In genomic region chr12:2161478-2161877, GRCh38 we compare ENCODE assay signal across 16 cellular contexts.
A peak's percentile ranks its signal among the peaks of the same experiment; 100 is the strongest.
DNase-seq lines count a peak whose midpoint lies in the region; ATAC-seq and TF ChIP-seq lines count a peak whose summit lies in the region.
"Had no signal": no experiment of that assay in that cellular context is flagged by ENCODE, and none has a peak within 500 bp of the region (broad histone marks: within the 10 kb centered on the region; RNA-seq: fewer than 3 reads in every experiment).

No MANE protein-coding gene starts in this region.

- peak overlapping the region in 1 of 3 donors; percentile 14 for H3K27ac ChIP-seq in thyroid gland
- H3K27ac ChIP-seq: BLaER1 had no signal

- H3K36me3 Mint-ChIP-seq in activated naive CD4-positive, alpha-beta T cell treated with anti-CD3 and anti-CD28 coated beads, Interleukin-2, amount 50 U/mL, for 72 hours: peaks cover 0 to 6% of the 10 kb centered on the region in 2 donors
- H3K36me3 Mint-ChIP-seq: activated CD8-positive, alpha-beta memory T cell treated with anti-CD3 and anti-CD28 coated beads, Interleukin-2, amount 10 ng/mL, durations not matched to agents 7 days and 5 days had no signal

- no peak for TF ChIP-seq POLR2A in thyroid gland (IDR thresholded peaks at IDR 0.05)

- peak overlapping the region; percentile 59 for H3K9ac ChIP-seq in adipocyte (ENCODE audit: low read length)
- H3K9ac ChIP-seq: BLaER1 had no signal

- H3K9me3 ChIP-seq in adipocyte (ENCODE audit: control insufficient read depth, low read length) (no peaks in the 10 kb centered on the region), thyroid gland (no peaks in the 10 kb centered on the region)

- ATAC-seq in activated naive CD4-positive, alpha-beta T cell treated with anti-CD3 and anti-CD28 coated beads, Interleukin-2, amount 50 U/mL, for 72 hours: no peak
- no peak for ATAC-seq in HG03025 (IDR thresholded peaks at IDR 0.05; ENCODE audit: low FRiP score, unreplicated experiment)
- ATAC-seq: activated CD8-positive, alpha-beta memory T cell treated with anti-CD3 and anti-CD28 coated beads, Interleukin-2, amount 10 ng/mL, durations not matched to agents 7 days and 5 days; HCT116 had no signal

- H3K9me3 Mint-ChIP-seq in activated naive CD4-positive, alpha-beta T cell treated with anti-CD3 and anti-CD28 coated beads, Interleukin-2, amount 50 U/mL, for 72 hours: peaks cover 0 to 7% of the 10 kb centered on the region in 2 donors

- H3K4me3 ChIP-seq in adipocyte (ENCODE audit: low read length): peak overlapping the region; percentile 21
- H3K4me3 ChIP-seq in fibroblast of villous mesenchyme (ENCODE audit: low read depth, low read length): no peak overlapping the region
- no peak overlapping the region for H3K4me3 ChIP-seq in thyroid gland (replicated peaks in 1 of 3)
- H3K4me3 ChIP-seq: BLaER1 had no signal

- H3K27me3 ChIP-seq in adipocyte (replicated peaks; ENCODE audit: control insufficient read depth, insufficient read depth, low read length) (no peaks in the 10 kb centered on the region), thyroid gland (no peaks in the 10 kb centered on the region)
- H3K27me3 ChIP-seq: BLaER1 had no signal

- H3K36me3 ChIP-seq in adipocyte (ENCODE audit: control insufficient read depth, insufficient read depth, low read length, severe bottlenecking) (no peaks in the 10 kb centered on the region), thyroid gland (no peaks in the 10 kb centered on the region)
- H3K36me3 ChIP-seq: BLaER1 had no signal

- 49 to 67% methylated on average over 10 of the region's 10 CpGs for WGBS in thyroid gland, 2 donors

- no peak overlapping the region for H3K27ac Mint-ChIP-seq in activated naive CD4-positive, alpha-beta T cell treated with anti-CD3 and anti-CD28 coated beads, Interleukin-2, amount 50 U/mL, for 72 hours
- H3K27ac Mint-ChIP-seq: activated CD8-positive, alpha-beta memory T cell treated with anti-CD3 and anti-CD28 coated beads, Interleukin-2, amount 10 ng/mL, durations not matched to agents 7 days and 5 days; activated naive CD4-positive, alpha-beta T cell treated with anti-CD3 and anti-CD28 coated beads for 36 hours had no signal

- intact Hi-C loops in thyroid gland (cut with DNase I): no loop called here

- peaks cover 59% of the 10 kb centered on the region for H3K4me1 ChIP-seq in adipocyte (ENCODE audit: control insufficient read depth, insufficient read depth, low read length)
- peaks cover 0 to 4% of the 10 kb centered on the region in 2 donors for H3K4me1 ChIP-seq in thyroid gland
- H3K4me1 ChIP-seq: BLaER1 had no signal

- DNase-seq in adipocyte (ENCODE audit: low read depth) (no peak), fibroblast of villous mesenchyme (ENCODE audit: low read depth) (peak; percentile 63), mucosa of gallbladder (ENCODE audit: low spot score) (peak; percentile 77), thyroid gland (peak; percentile 36 to 39), HuH-7.5 (ENCODE audit: low spot score) (no peak)
- no peak for DNase-seq in activated naive CD4-positive, alpha-beta T cell treated with anti-CD3 and anti-CD28 coated beads, Interleukin-2, amount 50 U/mL, for 72 hours (ENCODE audit: low spot score in 2 of 2)
- DNase-seq in activated CD4-positive, alpha-beta T cell treated with anti-CD3 and anti-CD28 coated beads for 1 hour: no peak
- DNase-seq: activated CD8-positive, alpha-beta memory T cell treated with anti-CD3 and anti-CD28 coated beads, Interleukin-2, amount 10 ng/mL, durations not matched to agents 7 days and 5 days; activated naive CD4-positive, alpha-beta T cell treated with anti-CD3 and anti-CD28 coated beads for 36 hours; NCI-H1092; NCI-H524; RPMI8226; stimulated activated CD4-positive, alpha-beta T cell treated with anti-CD3 and anti-CD28 coated beads, Interleukin-1b, Interleukin-23, amount 100 ng/mL, for 48 hours had no signal

- no peak for TF ChIP-seq CTCF in fibroblast of villous mesenchyme (IDR thresholded peaks at IDR 0.05; ENCODE audit: insufficient read depth, low read depth, low read length)
- no peak for TF ChIP-seq CTCF in thyroid gland (IDR thresholded peaks at IDR 0.05)

Comparison
In these comparisons a context has a peak if more than half of its experiments do, and no peak if none do; other contexts are left out.
1. DNase-seq: peak in fibroblast of villous mesenchyme (single experiment), mucosa of gallbladder (single experiment) and thyroid gland (2 of 2); none in adipocyte (single experiment), activated naive CD4-positive, alpha-beta T cell treated with anti-CD3 and anti-CD28 coated beads, Interleukin-2, amount 50 U/mL, for 72 hours (0 of 2), activated CD4-positive, alpha-beta T cell treated with anti-CD3 and anti-CD28 coated beads for 1 hour (single experiment) and HuH-7.5 (single experiment).